16 cellular contexts compared by ENCODE assay signal in the genomic region with DNA sequence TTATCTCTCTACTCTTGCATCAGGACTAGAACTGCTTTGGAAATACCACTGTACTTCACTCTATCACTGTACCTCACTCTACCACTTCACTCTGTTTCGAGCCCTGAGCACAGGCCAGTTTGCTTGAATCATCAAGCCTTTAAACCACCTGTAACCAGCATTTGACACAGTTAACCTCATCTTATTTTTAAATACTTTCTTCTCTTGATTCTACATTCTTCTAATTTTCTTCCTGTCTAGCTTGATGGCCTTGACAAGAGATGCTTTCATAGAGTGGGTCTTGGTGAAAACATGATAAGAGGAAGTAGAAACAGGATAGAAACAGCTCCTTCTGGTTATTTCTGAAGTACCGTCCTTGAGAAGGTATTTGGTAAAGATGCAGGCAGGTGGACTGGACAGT.
"Had no signal": no experiment of that assay in that cellular context is flagged by ENCODE, and none has a peak within 500 bp of the region (broad histone marks: within the 10 kb centered on the region; RNA-seq: fewer than 3 reads in every experiment).

No MANE protein-coding gene starts in this region.

- ATAC-seq: activated CD4-positive, CD25-positive, alpha-beta regulatory T cell treated with anti-CD3 and anti-CD28 coated beads, Interleukin-2, amount 50 U/mL, for 24 hours; esophagus mucosa; left ventricle myocardium superior; natural killer cell treated with Interleukin-12 subunit alpha and Interleukin-12 subunit beta and Interleukin-15 and Interleukin-18, amount 100 ng/mL, for 72 hours; stimulated activated memory B cell treated with anti-CD40 and anti-IgM and Interleukin-4, amounts not matched to agents 10 μg/mL and 1 μg/mL and 100 μg/mL, for 72 hours had no signal

- H3K27me3 ChIP-seq: colonic mucosa, thyroid gland, vagina had no signal

- FAIRE-seq: keratinocyte had no signal

- H3K4me3 ChIP-seq: colonic mucosa, thyroid gland, vagina had no signal

- H3K9me3 ChIP-seq: colonic mucosa, thyroid gland, vagina had no signal

- H3K4me1 ChIP-seq: colonic mucosa, thyroid gland, vagina had no signal

- H3K36me3 ChIP-seq: colonic mucosa, thyroid gland, vagina had no signal

- DNase-seq: activated CD4-positive, alpha-beta T cell treated with anti-CD3 and anti-CD28 coated beads, Interleukin-2, amount 50 U/mL, for 1 hour; activated CD8-positive, alpha-beta memory T cell treated with anti-CD3 and anti-CD28 coated beads for 24 hours; activated gamma-delta T cell treated with Interleukin-2 at 50 U/mL for 16 hours; amniotic stem cell; colonic mucosa; hippocampal formation; left ventricle myocardium superior; nucleus accumbens; posterior cingulate gyrus; thyroid gland had no signal

- H3K27ac ChIP-seq: colonic mucosa, thyroid gland, vagina had no signal
